Comparison of ENCODE assay signal across 13 cellular contexts in the genomic region with DNA sequence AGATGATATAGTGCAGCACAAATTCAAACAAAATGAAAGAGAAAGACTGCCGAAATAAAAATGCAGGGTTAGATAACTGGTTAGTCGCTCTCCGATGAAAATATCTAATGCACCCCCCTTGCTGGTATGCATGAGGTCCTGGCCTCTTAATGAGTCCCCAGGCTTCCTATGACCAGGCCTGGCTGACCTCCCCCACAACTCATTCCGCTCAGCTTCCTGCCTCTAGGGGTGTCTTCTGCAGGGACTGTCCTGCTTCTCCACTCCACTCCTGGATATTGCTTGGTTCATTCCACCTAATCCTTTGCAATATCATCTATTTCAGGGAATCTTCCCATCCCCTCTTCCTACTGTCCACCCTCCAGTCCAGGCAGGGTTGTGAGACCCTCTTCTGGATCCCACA.
"Had no signal": no experiment of that assay in that cellular context is flagged by ENCODE, and none has a peak within 500 bp of the region (broad histone marks: within the 10 kb centered on the region; RNA-seq: fewer than 3 reads in every experiment).

No MANE protein-coding gene starts in this region.

- H3K4me1 Mint-ChIP-seq: naive thymus-derived CD8-positive, alpha-beta T cell had no signal

- DNase-seq: cortex of kidney; effector CD8-positive, alpha-beta T cell; left colon; naive thymus-derived CD8-positive, alpha-beta T cell; ovary; small intestine; stimulated activated CD4-positive, alpha-beta T cell treated with anti-CD3 and anti-CD28 coated beads, Interleukin-12 subunit alpha, Interleukin-12 subunit beta, amount 100 ng/mL, for 4 hours; stimulated activated naive CD4-positive, alpha-beta T cell treated with Interleukin-2 at 50 U/mL for 16 hours had no signal

- H3K27me3 ChIP-seq: dorsolateral prefrontal cortex, neural progenitor cell, ovary, suprapubic skin, thyroid gland had no signal

- H3K4me1 ChIP-seq: suprapubic skin, thyroid gland had no signal

- H3K36me3 ChIP-seq: neural progenitor cell, ovary, suprapubic skin, thyroid gland had no signal

- H3K9me3 ChIP-seq: ovary, suprapubic skin, thyroid gland had no signal

- H3K36me3 Mint-ChIP-seq: neural progenitor cell, type B pancreatic cell had no signal

- H3K4me3 Mint-ChIP-seq: naive thymus-derived CD8-positive, alpha-beta T cell; neural progenitor cell; type B pancreatic cell had no signal

- H3K27ac Mint-ChIP-seq: naive thymus-derived CD8-positive, alpha-beta T cell; neural progenitor cell; type B pancreatic cell had no signal

- H3K27ac ChIP-seq: dorsolateral prefrontal cortex, neural progenitor cell, ovary, suprapubic skin, thyroid gland had no signal

- H3K4me2 ChIP-seq: neural progenitor cell had no signal

- ATAC-seq: left colon; naive thymus-derived CD8-positive, alpha-beta T cell had no signal

- H3K4me3 ChIP-seq: dorsolateral prefrontal cortex, neural progenitor cell, ovary, suprapubic skin, thyroid gland had no signal

- H3K9me3 Mint-ChIP-seq: neural progenitor cell, type B pancreatic cell had no signal

- H2AFZ ChIP-seq: neural progenitor cell had no signal

- H3K9ac ChIP-seq: neural progenitor cell had no signal
